1 cellular context compared by ENCODE assay signal in genomic region chr19:8261347-8261746, GRCh38.
TF ChIP-seq lines count a peak whose summit lies in the region.

No MANE protein-coding gene starts in this region.

TF ChIP-seq in H1, 55 proteins besides CTCF, POLR2A, EP300 and RAD21:
- no peak for TF ChIP-seq POU5F1 (IDR thresholded peaks at IDR 0.05; ENCODE audit: low read depth, low read length)
- TF ChIP-seq KDM1A (IDR thresholded peaks at IDR 0.05; ENCODE audit: borderline replicate concordance, low read length) = peak; percentile 91
